ENCODE assay signal across 8 cellular contexts in the genomic region with DNA sequence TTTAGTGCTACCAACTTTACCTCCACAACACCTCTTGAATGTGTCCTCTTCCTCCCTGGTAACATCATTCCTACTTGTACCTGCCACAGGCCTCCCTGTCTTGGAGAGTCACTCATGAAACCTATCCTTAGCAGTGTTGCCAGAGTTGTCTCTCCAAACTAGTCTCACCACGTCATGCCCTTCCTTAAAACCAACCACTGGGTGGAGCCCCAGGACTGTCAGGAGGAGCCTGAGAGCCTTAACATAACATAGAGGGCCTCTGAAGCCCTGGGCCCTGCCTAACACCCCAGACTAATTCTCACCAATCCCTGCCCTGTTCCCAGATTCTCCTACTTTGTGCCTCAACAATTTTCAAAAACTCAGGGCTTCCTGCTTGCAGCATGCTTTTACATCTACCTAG.
A peak's percentile ranks its signal among the peaks of the same experiment; 100 is the strongest.
DNase-seq lines count a peak whose midpoint lies in the region; ATAC-seq and TF ChIP-seq lines count a peak whose summit lies in the region.

No MANE protein-coding gene starts in this region.

- H3K23ac ChIP-seq in mesendoderm (ENCODE audit: low read length): no peak overlapping the region

- no peaks in the 10 kb centered on the region for H3K27me3 ChIP-seq in right atrium auricular region
- no peaks in the 10 kb centered on the region for H3K27me3 ChIP-seq in RWPE2 (ENCODE audit: insufficient read depth, poor library complexity, severe bottlenecking)
- H3K27me3 ChIP-seq in dorsolateral prefrontal cortex: no peaks in the 10 kb centered on the region
- no peaks in the 10 kb centered on the region for H3K27me3 ChIP-seq in mesendoderm (ENCODE audit: insufficient read depth, low read length, poor library complexity)

- H3K79me2 ChIP-seq in mesendoderm (ENCODE audit: control insufficient read depth, insufficient read depth, low read length): no peaks in the 10 kb centered on the region

- H3K4me1 ChIP-seq in right atrium auricular region (peaks cover 0 to 5% of the 10 kb centered on the region in 2 donors), RWPE2 (ENCODE audit: insufficient read depth, poor library complexity, severe bottlenecking) (no peaks in the 10 kb centered on the region), mesendoderm (ENCODE audit: control insufficient read depth, low read depth, low read length) (no peaks in the 10 kb centered on the region)

- H2BK5ac ChIP-seq in mesendoderm (ENCODE audit: low read length): no peak overlapping the region

- H3K36me3 ChIP-seq in right atrium auricular region (no peaks in the 10 kb centered on the region), RWPE2 (ENCODE audit: low read depth) (no peaks in the 10 kb centered on the region), mesendoderm (ENCODE audit: control insufficient read depth, insufficient read depth, low read length) (no peaks in the 10 kb centered on the region)

- no peaks in the 10 kb centered on the region for H3K79me1 ChIP-seq in mesendoderm (ENCODE audit: low read length)

- no peak overlapping the region for H3K18ac ChIP-seq in mesendoderm (ENCODE audit: low read length)

- H3K9me3 ChIP-seq in right atrium auricular region: no peaks in the 10 kb centered on the region
- no peaks in the 10 kb centered on the region for H3K9me3 ChIP-seq in RWPE2 (ENCODE audit: severe bottlenecking)

- intact Hi-C loops in Right ventricle myocardium inferior (cut with DNase I): no loop called here
- intact Hi-C loops in dorsolateral prefrontal cortex (cut with DNase I): no loop called here

- H3K27ac ChIP-seq in right atrium auricular region (no peak overlapping the region), RWPE2 (ENCODE audit: poor library complexity, severe bottlenecking) (no peak overlapping the region), dorsolateral prefrontal cortex (peak overlapping the region in 2 of 59 donors; percentile 31 to 37), mesendoderm (ENCODE audit: low read depth, low read length) (no peak overlapping the region)

- WGBS in mesendoderm (ENCODE audit: extremely low coverage, insufficient coverage, low lambda C conversion rate): no CpG with 5 or more reads among the region's 1 CpG

- DNase-seq in Right ventricle myocardium inferior (ENCODE audit: missing footprints) (no peak), right atrium auricular region (ENCODE audit: low spot score) (no peak), RWPE2 (ENCODE audit: low spot score) (no peak), dorsolateral prefrontal cortex (peak; percentile 16 to 72 (median 59)), mesendoderm (peak; percentile 83), NCI-H1048 (lab: John Stamatoyannopoulos, UW) (no peak)

- no peak overlapping the region for H3K4ac ChIP-seq in mesendoderm (ENCODE audit: low read depth, low read length)

- peak in 1 of 2 donors; percentile 65 for TF ChIP-seq CTCF in right atrium auricular region (IDR thresholded peaks at IDR 0.05)
- peak; percentile 55 for TF ChIP-seq CTCF in LNCAP (IDR thresholded peaks at IDR 0.05)
- peak; percentile 69 for TF ChIP-seq CTCF in RWPE2 (IDR thresholded peaks at IDR 0.05; ENCODE audit: poor library complexity, severe bottlenecking)
- peak in 54 of 56 donors; percentile 26 to 74 (median 54) for TF ChIP-seq CTCF in dorsolateral prefrontal cortex (IDR thresholded peaks at IDR 0.05 in 54 of 56, conservative IDR thresholded peaks at IDR 0.05 in 2 of 56; ENCODE audit: low read depth in 1 of 56, partially characterized antibody in 56 of 56)

- H3K9ac ChIP-seq in mesendoderm (ENCODE audit: low read length): no peak overlapping the region

- H2BK15ac ChIP-seq in mesendoderm (replicated peaks; ENCODE audit: low read depth): no peak overlapping the region

- H3K56ac ChIP-seq in mesendoderm (ENCODE audit: low read length): no peak overlapping the region

- no peak overlapping the region for H4K5ac ChIP-seq in mesendoderm (ENCODE audit: low read length)

- H3K4me2 ChIP-seq in mesendoderm (ENCODE audit: low read length): no peak overlapping the region

- no peak overlapping the region for H2BK120ac ChIP-seq in mesendoderm (ENCODE audit: low read depth, low read length)

- no peak overlapping the region for H2AK5ac ChIP-seq in mesendoderm (ENCODE audit: low read length)

- H3K4me3 ChIP-seq in right atrium auricular region: no peak overlapping the region
- no peak overlapping the region for H3K4me3 ChIP-seq in RWPE2 (ENCODE audit: severe bottlenecking)
- H3K4me3 ChIP-seq in dorsolateral prefrontal cortex: no peak overlapping the region
- H3K4me3 ChIP-seq in mesendoderm (ENCODE audit: low read length): no peak overlapping the region

- no peak overlapping the region for H4K8ac ChIP-seq in mesendoderm (ENCODE audit: low read depth, low read length)

- ATAC-seq in Right ventricle myocardium inferior: peak; percentile 79
- peak; percentile 95 for ATAC-seq in RWPE2 (ENCODE audit: low read depth)
- ATAC-seq in HG02623 (IDR thresholded peaks at IDR 0.05; ENCODE audit: unreplicated experiment): no peak

Comparison
In these comparisons a context has a peak if more than half of its experiments do, and no peak if none do; other contexts are left out.
1. DNase-seq: peak in dorsolateral prefrontal cortex (10 of 10) and mesendoderm (single experiment); none in Right ventricle myocardium inferior (single experiment), right atrium auricular region (single experiment), RWPE2 (single experiment) and NCI-H1048 (single experiment).